ENCODE assay signal across 15 cellular contexts in the genomic region with DNA sequence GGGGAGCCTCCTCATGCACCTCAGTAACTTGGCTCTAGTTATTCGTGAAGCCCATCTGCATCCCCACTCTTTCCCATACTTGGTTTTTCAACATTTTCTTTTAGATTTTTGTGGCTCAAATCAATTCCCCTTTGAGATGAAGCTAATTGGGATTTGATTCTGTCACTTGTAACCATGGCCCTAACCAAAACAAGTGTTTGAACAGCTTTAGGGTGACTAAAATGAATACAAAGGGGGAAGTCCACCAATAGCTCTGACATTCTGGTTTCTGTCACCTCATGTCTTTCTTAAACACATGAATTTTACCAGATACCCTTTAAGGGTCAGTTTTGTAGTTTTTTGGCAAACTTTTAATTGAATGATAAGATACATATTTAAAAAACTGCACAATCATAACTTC.
"Had no signal": no experiment of that assay in that cellular context is flagged by ENCODE, and none has a peak within 500 bp of the region (broad histone marks: within the 10 kb centered on the region; RNA-seq: fewer than 3 reads in every experiment).

No MANE protein-coding gene starts in this region.

- ATAC-seq: activated CD8-positive, alpha-beta T cell treated with anti-CD3 and anti-CD28 coated beads for 36 hours; heart left ventricle; left lobe of liver had no signal

- H3K27ac Mint-ChIP-seq: activated CD8-positive, alpha-beta T cell treated with anti-CD3 and anti-CD28 coated beads for 36 hours; activated naive CD4-positive, alpha-beta T cell treated with anti-CD3 and anti-CD28 coated beads, Interleukin-2, amount 50 U/mL, for 24 hours; activated T-cell treated with anti-CD3 and anti-CD28 coated beads, Interleukin-2, amount 50 U/mL, for 24 hours; progenitor cell of endocrine pancreas; type B pancreatic cell had no signal

- DNase-seq: activated CD4-positive, alpha-beta T cell treated with anti-CD3 and anti-CD28 coated beads for 4 hours; activated CD8-positive, alpha-beta T cell treated with anti-CD3 and anti-CD28 coated beads for 36 hours; activated effector memory CD4-positive, alpha-beta T cell treated with Interleukin-2 at 50 U/mL for 16 hours; activated T-cell treated with anti-CD3 and anti-CD28 coated beads, Interleukin-2, amount 50 U/mL, for 24 hours; heart left ventricle; kidney; stomach; WERI-Rb-1 had no signal

- H3K36me3 ChIP-seq: ascending aorta, heart left ventricle, right atrium auricular region, stomach, WERI-Rb-1 had no signal

- H3K9me3 ChIP-seq: ascending aorta, heart left ventricle, right atrium auricular region, stomach had no signal

- H3K9me3 Mint-ChIP-seq: activated CD8-positive, alpha-beta T cell treated with anti-CD3 and anti-CD28 coated beads for 36 hours; activated naive CD4-positive, alpha-beta T cell treated with anti-CD3 and anti-CD28 coated beads, Interleukin-2, amount 50 U/mL, for 24 hours; activated T-cell treated with anti-CD3 and anti-CD28 coated beads, Interleukin-2, amount 50 U/mL, for 24 hours; type B pancreatic cell had no signal

- H3K27ac ChIP-seq: ascending aorta, coronary artery, heart left ventricle, right atrium auricular region, stomach, WERI-Rb-1 had no signal

- H3K4me1 Mint-ChIP-seq: activated naive CD4-positive, alpha-beta T cell treated with anti-CD3 and anti-CD28 coated beads, Interleukin-2, amount 50 U/mL, for 24 hours had no signal

- H3K36me3 Mint-ChIP-seq: activated naive CD4-positive, alpha-beta T cell treated with anti-CD3 and anti-CD28 coated beads, Interleukin-2, amount 50 U/mL, for 24 hours; type B pancreatic cell had no signal

- H3K4me1 ChIP-seq: ascending aorta, right atrium auricular region, stomach had no signal

- H3K27me3 ChIP-seq: ascending aorta, right atrium auricular region had no signal

- H3K4me3 ChIP-seq: ascending aorta, coronary artery, heart left ventricle, right atrium auricular region, stomach had no signal

- H3K4me3 Mint-ChIP-seq: activated CD8-positive, alpha-beta T cell treated with anti-CD3 and anti-CD28 coated beads for 36 hours; activated naive CD4-positive, alpha-beta T cell treated with anti-CD3 and anti-CD28 coated beads, Interleukin-2, amount 50 U/mL, for 24 hours; activated T-cell treated with anti-CD3 and anti-CD28 coated beads, Interleukin-2, amount 50 U/mL, for 24 hours; type B pancreatic cell had no signal
